Comparison of ENCODE assay signal across 8 cellular contexts in genomic region chr19:42422576-42423461, GRCh38.
DNase-seq lines count a peak whose midpoint lies in the region; ATAC-seq and TF ChIP-seq lines count a peak whose summit lies in the region.

No MANE protein-coding gene starts in this region.

- peak overlapping the region; percentile 6 for H3K9ac ChIP-seq in iPS-18a (ENCODE audit: low read length)

- H3K79me2 ChIP-seq in ACC112 (ENCODE audit: control insufficient read depth, insufficient read depth, low read length, unreplicated experiment) = no peaks in the 10 kb centered on the region

- H3K9me3 ChIP-seq in iPS-18a (ENCODE audit: control insufficient read depth, low read depth, low read length) = no peaks in the 10 kb centered on the region

- H3K36me3 ChIP-seq in ACC112 (ENCODE audit: insufficient read depth, low read length) = no peaks in the 10 kb centered on the region
- H3K36me3 ChIP-seq in iPS-18a (ENCODE audit: control insufficient read depth, low read depth, low read length) = no peaks in the 10 kb centered on the region

- in situ Hi-C loops in astrocyte of the spinal cord (cut with HindIII; ENCODE audit: low sequenced_read_pairs) = no loop called here

- TF ChIP-seq CTCF in astrocyte of the spinal cord (IDR thresholded peaks at IDR 0.05; ENCODE audit: low read depth, low read length) = no peak

- DNase-seq in SW480 (ENCODE audit: low spot score) (peak; percentile 66), astrocyte of the spinal cord (ENCODE audit: low read depth, low spot score) (no peak), NCI-H1048 (lab: John Stamatoyannopoulos, UW) (no peak)
- DNase-seq in stimulated activated CD4-positive, alpha-beta T cell treated with anti-CD3 and anti-CD28 coated beads, Interleukin-12 subunit alpha, Interleukin-12 subunit beta, amount 100 ng/mL, for 4 hours = peak; percentile 35

- H3K27ac ChIP-seq in ACC112 (ENCODE audit: low read depth, low read length) (no peak overlapping the region), iPS-18a (ENCODE audit: low read length) (no peak overlapping the region)

- H2AFZ ChIP-seq in ACC112 (ENCODE audit: low read length, unreplicated experiment) = peak overlapping the region; percentile 21

- H3K4me3 ChIP-seq in ACC112 (ENCODE audit: low read depth, low read length) (peak overlapping the region; percentile 87), astrocyte of the spinal cord (ENCODE audit: low read depth, low read length) (peak overlapping the region; percentile 60), iPS-18a (ENCODE audit: low read length) (peak overlapping the region; percentile 72)

- ATAC-seq in GM19025 (IDR thresholded peaks at IDR 0.05; ENCODE audit: low read depth, unreplicated experiment) = peak; percentile 28
- peak; percentile 29 for ATAC-seq in HG03196 (IDR thresholded peaks at IDR 0.05; ENCODE audit: unreplicated experiment)

- H3K27me3 ChIP-seq in ACC112 (ENCODE audit: insufficient read depth, low read length) (no peaks in the 10 kb centered on the region), iPS-18a (ENCODE audit: control insufficient read depth, insufficient read depth, low read length) (peaks cover 61% of the 10 kb centered on the region)

- H3K4me1 ChIP-seq in ACC112 (ENCODE audit: control insufficient read depth, insufficient read depth, low read length, unreplicated experiment) (peaks cover 6% of the 10 kb centered on the region), iPS-18a (ENCODE audit: control insufficient read depth, low read depth, low read length) (peaks cover 6% of the 10 kb centered on the region)

Comparison
In these comparisons a context has a peak if more than half of its experiments do, and no peak if none do; other contexts are left out.
1. DNase-seq: peak in SW480 (single experiment) and stimulated activated CD4-positive, alpha-beta T cell treated with anti-CD3 and anti-CD28 coated beads, Interleukin-12 subunit alpha, Interleukin-12 subunit beta, amount 100 ng/mL, for 4 hours (single experiment); none in astrocyte of the spinal cord (single experiment) and NCI-H1048 (single experiment).
2. Peak in every context shown above with its lines, with median percentiles within 50 percentile points of each other: H3K4me3 ChIP-seq.